In the genomic region with DNA sequence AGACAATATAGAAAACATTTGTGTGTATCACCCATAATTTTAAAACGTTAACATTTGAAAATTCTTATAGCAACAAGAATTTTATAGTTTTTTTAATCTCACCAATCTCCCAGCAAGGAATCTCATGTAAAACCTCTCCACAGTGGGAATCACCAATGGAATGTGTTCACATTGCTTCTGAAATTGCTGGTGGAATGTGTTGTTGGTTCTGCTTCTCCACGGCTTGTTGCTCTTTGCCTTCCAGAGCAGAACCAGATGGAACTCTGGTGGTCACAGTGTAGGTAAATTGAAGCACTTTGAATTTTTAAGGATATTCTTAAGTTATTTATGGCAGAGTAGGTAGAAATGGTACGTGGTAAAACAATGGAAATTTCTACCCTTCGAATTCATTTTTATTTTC, we compare ENCODE assay signal across 14 cellular contexts. TPM values are rescaled to one million over a fixed set of nuclear protein-coding genes. Genes with fewer than 3 reads are reported as not detected.
DNase-seq lines count a peak whose midpoint lies in the region; ATAC-seq and TF ChIP-seq lines count a peak whose summit lies in the region.
"Had no signal": no experiment of that assay in that cellular context is flagged by ENCODE, and none has a peak within 500 bp of the region (broad histone marks: within the 10 kb centered on the region; RNA-seq: fewer than 3 reads in every experiment).

No MANE protein-coding gene starts in this region.

- H3K36me3 Mint-ChIP-seq in T-helper 17 cell (ENCODE audit: low read depth): peaks cover 9% of the 10 kb centered on the region
- H3K36me3 Mint-ChIP-seq in activated naive CD4-positive, alpha-beta T cell treated with anti-CD3 and anti-CD28 coated beads for 36 hours (ENCODE audit: low read depth): peaks cover 18% of the 10 kb centered on the region

- H3K27ac Mint-ChIP-seq in T-helper 17 cell: no peak overlapping the region
- no peak overlapping the region for H3K27ac Mint-ChIP-seq in activated naive CD4-positive, alpha-beta T cell treated with anti-CD3 and anti-CD28 coated beads for 36 hours

- peak overlapping the region; percentile 70 to 92 (median 88) for H3K27ac ChIP-seq in thyroid gland

- H3K9me3 ChIP-seq in thyroid gland (no peaks in the 10 kb centered on the region), T-helper 17 cell (ENCODE audit: control insufficient read depth, low read length, poor library complexity, severe bottlenecking) (no peaks in the 10 kb centered on the region)
- H3K9me3 ChIP-seq: MG63 had no signal

- no peak for TF ChIP-seq POLR2A in thyroid gland (IDR thresholded peaks at IDR 0.05)

- intact Hi-C loops in thyroid gland (cut with DNase I): no loop called here
- intact Hi-C loops in activated naive CD4-positive, alpha-beta T cell treated with anti-CD3 and anti-CD28 coated beads for 36 hours (cut with micrococcal nuclease): no loop called here

- TF ChIP-seq CTCF in astrocyte of the cerebellum (IDR thresholded peaks at IDR 0.05; ENCODE audit: low read depth, low read length, missing control alignments) (no peak), thyroid gland (IDR thresholded peaks at IDR 0.05) (peak in 1 of 6 experiments; percentile 21)

- DNase-seq in EL: peak; percentile 42
- peak; percentile 69 for DNase-seq in astrocyte of the cerebellum (ENCODE audit: low read depth)
- peak; percentile 70 for DNase-seq in kidney glomerular epithelial cell (lab: John Stamatoyannopoulos, UW)
- DNase-seq in thyroid gland: peak; percentile 68 to 71
- DNase-seq in T-helper 17 cell: no peak
- no peak for DNase-seq in D341Med (ENCODE audit: low spot score)
- DNase-seq in activated naive CD4-positive, alpha-beta T cell treated with anti-CD3 and anti-CD28 coated beads for 36 hours: no peak
- DNase-seq: GDM1, GOT3, MG63, NCI-H1417, NCI-H2029 treated with DMSO at 0.1 percent for 48 hours, NCI-H524, SHP77 treated with DMSO at 0.1 percent for 48 hours had no signal

- H3K4me3 ChIP-seq in astrocyte of the cerebellum (ENCODE audit: low read depth, low read length) (no peak overlapping the region), thyroid gland (replicated peaks in 1 of 3) (no peak overlapping the region)
- H3K4me3 ChIP-seq: MG63 had no signal

- H3K27me3 Mint-ChIP-seq in T-helper 17 cell: no peaks in the 10 kb centered on the region
- H3K27me3 Mint-ChIP-seq in activated naive CD4-positive, alpha-beta T cell treated with anti-CD3 and anti-CD28 coated beads for 36 hours (ENCODE audit: low read depth): no peaks in the 10 kb centered on the region

- WGBS in thyroid gland, 2 donors: 33 to 44% methylated on average over 4 of the region's 4 CpGs

- CTCF ChIA-PET in activated naive CD4-positive, alpha-beta T cell treated with anti-CD3 and anti-CD28 coated beads for 36 hours (lab: Charles Lee): no interaction called here

- H3K4me1 Mint-ChIP-seq in T-helper 17 cell: no peaks in the 10 kb centered on the region
- H3K4me1 Mint-ChIP-seq in activated naive CD4-positive, alpha-beta T cell treated with anti-CD3 and anti-CD28 coated beads for 36 hours (ENCODE audit: low read depth): no peaks in the 10 kb centered on the region

- H3K4me3 Mint-ChIP-seq in T-helper 17 cell: no peak overlapping the region
- no peak overlapping the region for H3K4me3 Mint-ChIP-seq in activated naive CD4-positive, alpha-beta T cell treated with anti-CD3 and anti-CD28 coated beads for 36 hours

- ATAC-seq in T-helper 17 cell: no peak

- H3K4me1 ChIP-seq in thyroid gland: peaks cover 32 to 33% of the 10 kb centered on the region in 2 donors

- no peaks in the 10 kb centered on the region for H3K36me3 ChIP-seq in thyroid gland

- no peaks in the 10 kb centered on the region for H3K9me3 Mint-ChIP-seq in activated naive CD4-positive, alpha-beta T cell treated with anti-CD3 and anti-CD28 coated beads for 36 hours

- H3K27me3 ChIP-seq in thyroid gland: no peaks in the 10 kb centered on the region
- H3K27me3 ChIP-seq: MG63 had no signal

- in situ Hi-C loops in astrocyte of the cerebellum (cut with HindIII; ENCODE audit: low sequenced_read_pairs): no loop called here

RNA-seq across cellular contexts. Expression of a gene that starts 35.1 kb away (rescaled TPM):
- total RNA-seq in thyroid gland: 10 to 100 TPM; 38.7 to 52.1 (median 46.2) TPM
- total RNA-seq in T-helper 17 cell: 10 to 100 TPM; 17.3 to 17.5 TPM
- total RNA-seq in activated naive CD4-positive, alpha-beta T cell treated with anti-CD3 and anti-CD28 coated beads for 36 hours: 10 to 100 TPM; 21.1 to 21.3 TPM

RNA-seq across cellular contexts. Expression of a gene that starts 35.4 kb away (rescaled TPM):
- total RNA-seq in thyroid gland (10 to 100 TPM; 10.6 to 13.7 (median 13.2) TPM), T-helper 17 cell (10 to 100 TPM; 18.5 to 23.3 TPM)
- 10 to 100 TPM; 32.9 to 34.5 TPM for total RNA-seq in activated naive CD4-positive, alpha-beta T cell treated with anti-CD3 and anti-CD28 coated beads for 36 hours

RNA-seq across cellular contexts. Expression of a gene that starts 53.1 kb away (rescaled TPM):
- total RNA-seq in thyroid gland (100 to 1,000 TPM; 462 to 802 (median 490) TPM), T-helper 17 cell (1 to 10 TPM in 1 of 2 donors, under 1 TPM in 1; 0.44 to 1.3 TPM)
- total RNA-seq in activated naive CD4-positive, alpha-beta T cell treated with anti-CD3 and anti-CD28 coated beads for 36 hours: under 1 TPM; 0.76 to 0.77 TPM

Comparison
In these comparisons a context has a peak if more than half of its experiments do, and no peak if none do; other contexts are left out.
1. DNase-seq: peak in EL (single experiment), astrocyte of the cerebellum (single experiment), kidney glomerular epithelial cell (single experiment) and thyroid gland (2 of 2); none in T-helper 17 cell (0 of 3), D341Med (single experiment) and activated naive CD4-positive, alpha-beta T cell treated with anti-CD3 and anti-CD28 coated beads for 36 hours (single experiment).
2. RNA of a gene that starts 53.1 kb away (total RNA-seq): 462 to 802 TPM in thyroid gland; 0.44 to 1.3 TPM in T-helper 17 cell and 0.76 to 0.77 TPM in activated naive CD4-positive, alpha-beta T cell treated with anti-CD3 and anti-CD28 coated beads for 36 hours; every median in the first group is over 100 times any median in the second.